8 cellular contexts compared by ENCODE assay signal in the genomic region with DNA sequence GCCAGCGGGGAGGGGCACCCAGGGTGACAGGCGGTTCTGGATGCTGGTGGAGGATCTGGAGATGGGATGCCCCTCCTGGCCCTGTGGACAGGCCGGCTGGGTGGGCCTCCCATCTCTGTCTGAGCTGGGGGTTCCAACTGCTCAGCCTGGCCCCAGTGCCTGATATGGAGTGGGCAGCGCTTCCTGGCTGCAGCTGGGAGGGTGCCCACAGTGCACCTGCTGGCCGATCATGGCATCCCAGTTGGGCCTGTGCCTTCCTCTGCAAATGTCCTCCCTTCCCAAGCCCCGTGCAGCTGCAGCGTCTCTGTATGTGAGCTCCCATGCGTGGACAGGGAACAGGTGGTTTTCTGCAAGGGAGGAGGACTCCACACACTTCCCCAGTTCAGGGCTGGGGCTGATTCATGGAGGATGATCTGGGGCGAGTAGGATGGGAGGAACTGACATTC. TPM values are rescaled to one million over a fixed set of nuclear protein-coding genes. Genes with fewer than 3 reads are reported as not detected.
DNase-seq lines count a peak whose midpoint lies in the region; ATAC-seq and TF ChIP-seq lines count a peak whose summit lies in the region.

No MANE protein-coding gene starts in this region.

- peak overlapping the region; percentile 99 for H3K4me2 ChIP-seq in BLaER1

- H3K4me1 ChIP-seq in BLaER1 (peaks cover 88% of the 10 kb centered on the region), mucosa of stomach (ENCODE audit: control insufficient read depth, insufficient read depth, low read length) (peaks cover 67% of the 10 kb centered on the region)

- POLR2A ChIA-PET in activated CD8-positive, alpha-beta T cell treated with anti-CD3 and anti-CD28 coated beads for 36 hours (lab: Charles Lee) = interaction anchor here (0.6 to 1.3 kb wide), 3 partner anchors 16 to 216 kb away, joined by 3 read pairs; no protein-coding TSS in a partner anchor

- no peaks in the 10 kb centered on the region for H3K9me3 Mint-ChIP-seq in activated CD8-positive, alpha-beta T cell treated with anti-CD3 and anti-CD28 coated beads for 36 hours

- H3K9me3 ChIP-seq in BLaER1 (no peaks in the 10 kb centered on the region), mucosa of stomach (ENCODE audit: control insufficient read depth, low read length) (no peaks in the 10 kb centered on the region)

- no peaks in the 10 kb centered on the region for H3K27me3 Mint-ChIP-seq in activated CD8-positive, alpha-beta T cell treated with anti-CD3 and anti-CD28 coated beads for 36 hours

- no peak overlapping the region for H3K27ac Mint-ChIP-seq in activated CD8-positive, alpha-beta T cell treated with anti-CD3 and anti-CD28 coated beads for 36 hours

- TF ChIP-seq CTCF in GM12875 (IDR thresholded peaks at IDR 0.05; ENCODE audit: borderline replicate concordance, insufficient read depth, low read depth, low read length) = no peak
- no peak for TF ChIP-seq CTCF in activated CD8-positive, alpha-beta T cell treated with anti-CD3 and anti-CD28 coated beads for 36 hours (IDR thresholded peaks at IDR 0.05)

- peaks cover 54% of the 10 kb centered on the region for H3K4me1 Mint-ChIP-seq in activated CD8-positive, alpha-beta T cell treated with anti-CD3 and anti-CD28 coated beads for 36 hours (ENCODE audit: low read depth)

- H3K4me3 ChIP-seq in BLaER1 (peak overlapping the region; percentile 84), GM12875 (ENCODE audit: low read depth, low read length) (peak overlapping the region; percentile 28), mucosa of stomach (ENCODE audit: low read length) (no peak overlapping the region)

- ATAC-seq in activated CD8-positive, alpha-beta T cell treated with anti-CD3 and anti-CD28 coated beads for 36 hours = no peak
- ATAC-seq in esophagus mucosa = no peak
- ATAC-seq in HG02970 (IDR thresholded peaks at IDR 0.05; ENCODE audit: low FRiP score, unreplicated experiment) = no peak

- H3K27ac ChIP-seq in BLaER1 = peak overlapping the region; percentile 95

- CTCF ChIA-PET in activated CD8-positive, alpha-beta T cell treated with anti-CD3 and anti-CD28 coated beads for 36 hours (lab: Charles Lee) = interaction anchor here (0.8 kb wide), 1 partner anchor 136 kb away, joined by 3 read pairs; no protein-coding TSS in a partner anchor

- peak overlapping the region; percentile 89 for H3K9ac ChIP-seq in BLaER1
- H3K9ac ChIP-seq in mucosa of stomach (ENCODE audit: low read length) = peak overlapping the region; percentile 74

- H3K4me3 Mint-ChIP-seq in activated CD8-positive, alpha-beta T cell treated with anti-CD3 and anti-CD28 coated beads for 36 hours = peak overlapping the region; percentile 11

- H3K36me3 ChIP-seq in BLaER1 (peaks cover 18% of the 10 kb centered on the region), mucosa of stomach (ENCODE audit: control insufficient read depth, insufficient read depth, low read length) (peaks cover 6% of the 10 kb centered on the region)

- intact Hi-C loops in activated CD8-positive, alpha-beta T cell treated with anti-CD3 and anti-CD28 coated beads for 36 hours (cut with micrococcal nuclease) = no loop called here

- peaks cover 66% of the 10 kb centered on the region for H4K20me1 ChIP-seq in BLaER1

- peaks cover 9% of the 10 kb centered on the region for H3K36me3 Mint-ChIP-seq in activated CD8-positive, alpha-beta T cell treated with anti-CD3 and anti-CD28 coated beads for 36 hours (ENCODE audit: low read depth)

- DNase-seq in activated CD8-positive, alpha-beta T cell treated with anti-CD3 and anti-CD28 coated beads for 36 hours = no peak
- DNase-seq in activated effector memory CD4-positive, alpha-beta T cell treated with anti-CD3 and anti-CD28 coated beads, Interleukin-2, amount 50 U/mL, for 16 hours = no peak
- no peak for DNase-seq in NCI-H69 (lab: John Stamatoyannopoulos, UW)

- no peaks in the 10 kb centered on the region for H3K27me3 ChIP-seq in BLaER1
- no peaks in the 10 kb centered on the region for H3K27me3 ChIP-seq in mucosa of stomach (ENCODE audit: control insufficient read depth, insufficient read depth, low read length)

RNA-seq across cellular contexts. Expression of a gene that starts 2.1 kb away (rescaled TPM):
- 100 to 1,000 TPM; 188 to 200 TPM for total RNA-seq in activated CD8-positive, alpha-beta T cell treated with anti-CD3 and anti-CD28 coated beads for 36 hours
- 104 TPM for total RNA-seq in esophagus mucosa

RNA-seq across cellular contexts. Expression of a gene that starts 16.3 kb away (rescaled TPM):
- total RNA-seq in activated CD8-positive, alpha-beta T cell treated with anti-CD3 and anti-CD28 coated beads for 36 hours = not detected
- total RNA-seq in esophagus mucosa = not detected

RNA-seq across cellular contexts. Expression of a gene that starts 37.2 kb away (rescaled TPM):
- total RNA-seq in activated CD8-positive, alpha-beta T cell treated with anti-CD3 and anti-CD28 coated beads for 36 hours = 10 to 100 TPM; 17.2 TPM
- 7.1 TPM for total RNA-seq in esophagus mucosa

RNA-seq across cellular contexts. Expression of a gene that starts 40.3 kb away (rescaled TPM):
- not detected for total RNA-seq in activated CD8-positive, alpha-beta T cell treated with anti-CD3 and anti-CD28 coated beads for 36 hours
- not detected for total RNA-seq in esophagus mucosa

RNA-seq across cellular contexts. Expression of a gene that starts 51.4 kb away (rescaled TPM):
- total RNA-seq in activated CD8-positive, alpha-beta T cell treated with anti-CD3 and anti-CD28 coated beads for 36 hours = 1 to 10 TPM; 2.6 to 3.7 TPM
- 1.2 TPM for total RNA-seq in esophagus mucosa
